ENCODE assay signal across 8 cellular contexts in the genomic region with DNA sequence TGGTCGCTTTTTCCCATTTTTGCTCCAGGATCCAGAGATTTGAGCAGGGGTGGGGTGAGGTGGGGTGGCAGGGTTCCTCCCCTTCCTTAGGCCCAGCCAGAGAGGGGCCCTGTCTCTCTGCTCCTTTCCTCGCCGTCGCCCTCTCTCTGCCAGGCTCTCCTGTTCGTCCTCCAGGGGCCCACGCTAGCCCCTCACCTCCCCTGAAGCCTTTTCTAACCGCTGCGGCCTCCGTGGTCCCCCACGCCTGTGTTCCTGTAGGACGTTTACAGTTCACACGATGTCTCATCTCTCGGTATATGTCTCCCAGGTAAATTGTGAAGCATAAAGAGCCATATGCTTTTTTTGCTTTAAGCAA. TPM values are rescaled to one million over a fixed set of nuclear protein-coding genes. Genes with fewer than 3 reads are reported as not detected.
DNase-seq lines count a peak whose midpoint lies in the region; ATAC-seq and TF ChIP-seq lines count a peak whose summit lies in the region.

No MANE protein-coding gene starts in this region.

- ATAC-seq in GM19043 (IDR thresholded peaks at IDR 0.05; ENCODE audit: low read depth, unreplicated experiment), result peak; percentile 4

- H4K20me1 ChIP-seq in MM.1S (ENCODE audit: insufficient read depth, low read length), result no peaks in the 10 kb centered on the region

- no peaks in the 10 kb centered on the region for H3K4me1 ChIP-seq in MM.1S (ENCODE audit: low read length)
- H3K4me1 ChIP-seq in HAP-1, result no peaks in the 10 kb centered on the region

- peak overlapping the region; percentile 45; the same call in 1 of the 2 replicates for H3K4me3 ChIP-seq in MM.1S (ENCODE audit: low read length)
- H3K4me3 ChIP-seq in fibroblast of villous mesenchyme (ENCODE audit: low read depth, low read length), result peak overlapping the region; percentile 38
- peak overlapping the region in 6 of 7 experiments; percentile 4 to 38 (median 24) for H3K4me3 ChIP-seq in skin epidermis
- no peak overlapping the region for H3K4me3 ChIP-seq in HAP-1

- no peaks in the 10 kb centered on the region for H3K79me2 ChIP-seq in MM.1S (ENCODE audit: low read length)

- H3K36me3 ChIP-seq in MM.1S (replicated peaks; ENCODE audit: insufficient read depth, low read length) (no peaks in the 10 kb centered on the region), HAP-1 (replicated peaks) (no peaks in the 10 kb centered on the region)

- TF ChIP-seq CTCF in MM.1S (IDR thresholded peaks at IDR 0.05; ENCODE audit: low read length) (no peak), fibroblast of villous mesenchyme (IDR thresholded peaks at IDR 0.05; ENCODE audit: insufficient read depth, low read depth, low read length) (no peak)

- H3K27me3 ChIP-seq in MM.1S (replicated peaks; ENCODE audit: insufficient read depth, low read length) (no peaks in the 10 kb centered on the region), HAP-1 (ENCODE audit: low read depth) (no peaks in the 10 kb centered on the region; the same call in 1 of the 2 replicates)

- no peak overlapping the region for H3K27ac ChIP-seq in MM.1S (ENCODE audit: low read length)
- peak overlapping the region in 19 of 21 experiments; percentile 45 to 88 (median 77) for H3K27ac ChIP-seq in skin epidermis

- no peak overlapping the region for H3K9ac ChIP-seq in MM.1S (ENCODE audit: low read length)

- no peaks in the 10 kb centered on the region for H3K9me2 ChIP-seq in MM.1S (replicated peaks; ENCODE audit: insufficient read depth, low read length)

- H3F3A ChIP-seq in MM.1S (ENCODE audit: insufficient read depth, low read length), result no peaks in the 10 kb centered on the region

- in situ Hi-C loops in HAP-1 (cut with MboI; ENCODE audit: low sequenced_read_pairs), result no loop called here

- H3K9me3 ChIP-seq in MM.1S (replicated peaks; ENCODE audit: insufficient read depth, low read length) (no peaks in the 10 kb centered on the region), HAP-1 (no peaks in the 10 kb centered on the region)

- peak overlapping the region; percentile 45; the same call in 1 of the 2 replicates for H3K4me2 ChIP-seq in MM.1S (ENCODE audit: low read depth, low read length)

- H2AFZ ChIP-seq in MM.1S (ENCODE audit: low read length), result peak overlapping the region; percentile 71

- DNase-seq in MM.1S (no peak), fibroblast of villous mesenchyme (ENCODE audit: low read depth) (no peak), iPS-NIHi7 (ENCODE audit: extremely low spot score) (no peak), amniotic stem cell (lab: John Stamatoyannopoulos, UW) (no peak), HAP-1 (ENCODE audit: low spot score in 2 of 2) (no peak)
- no peak for DNase-seq in effector CD8-positive, alpha-beta T cell (lab: John Stamatoyannopoulos, UW)

RNA-seq across cellular contexts. Expression of gene ZNF366, which starts 49.9 kb away (rescaled TPM):
- total RNA-seq in fibroblast of villous mesenchyme, result under 0.01 TPM in 2 replicates
